Comparison of ENCODE assay signal across 8 cellular contexts in genomic region chr10:31760674-31761081, GRCh38.
DNase-seq lines count a peak whose midpoint lies in the region; ATAC-seq and TF ChIP-seq lines count a peak whose summit lies in the region.

No MANE protein-coding gene starts in this region.

- in situ Hi-C loops in ACHN (cut with HindIII; ENCODE audit: low pct_ligation_motif_present, low pct_unique_long_range_greater_than_20kb, low sequenced_read_pairs) (no loop called here), mammary epithelial cell (cut with MboI; ENCODE audit: low sequenced_read_pairs in 2 of 2) (no loop called here)

- CTCF ChIA-PET in mammary epithelial cell (lab: Charles Lee; ENCODE audit: low non-redundant PET): no interaction called here

- H2AFZ ChIP-seq in mammary epithelial cell (ENCODE audit: low read depth, low read length): peak overlapping the region; percentile 91

- peak overlapping the region; percentile 22 for H3K9ac ChIP-seq in mammary epithelial cell (ENCODE audit: insufficient read depth, low read length)

- no peaks in the 10 kb centered on the region for H3K79me2 ChIP-seq in mammary epithelial cell (ENCODE audit: insufficient read depth, low read length)

- 57% methylated on average over 8 of the region's 8 CpGs for WGBS in mammary epithelial cell (ENCODE audit: low coverage, missing lambda C conversion rate)

- peak overlapping the region; percentile 38 for H3K27ac ChIP-seq in mammary epithelial cell (ENCODE audit: insufficient read depth, low read depth, low read length)

- DNase-seq in ACHN (peak; percentile 62), LNCaP clone FGC (ENCODE audit: low read depth) (no peak), mammary epithelial cell (no peak), myocyte (ENCODE audit: low read depth) (peak; percentile 81), NCI-H2029 (lab: John Stamatoyannopoulos, UW) (no peak)

- no peaks in the 10 kb centered on the region for H4K20me1 ChIP-seq in mammary epithelial cell (ENCODE audit: insufficient read depth, low read length)

- dilution Hi-C loops in mammary epithelial cell (cut with HindIII; ENCODE audit: low sequenced_read_pairs): no loop called here

- no peaks in the 10 kb centered on the region for H3K27me3 ChIP-seq in mammary epithelial cell (ENCODE audit: insufficient read depth, low read length)

- TF ChIP-seq CTCF in LNCaP clone FGC (IDR thresholded peaks at IDR 0.05; ENCODE audit: control insufficient read depth, extremely low read depth, insufficient read depth): no peak
- TF ChIP-seq CTCF in mammary epithelial cell (conservative IDR thresholded peaks at IDR 0.05 in 1 of 2, IDR thresholded peaks at IDR 0.05 in 1 of 2; ENCODE audit: extremely low read depth in 1 of 2, insufficient read depth in 1 of 2, low read depth in 1 of 2, low read length in 2 of 2): no peak

- BruUV-seq in mammary epithelial cell (replicated peaks; lab: Mats Ljungman, UMichigan): no TSS peak

- no peaks in the 10 kb centered on the region for H3K9me3 ChIP-seq in mammary epithelial cell (replicated peaks; ENCODE audit: insufficient read depth, low read length)

- intact Hi-C loops in mammary epithelial cell (cut with micrococcal nuclease): loop anchor here (1.0 to 5.0 kb wide), 2 partner anchors 8 to 158 kb away; no protein-coding TSS in a partner anchor

- peak overlapping the region; percentile 56 for H3K4me2 ChIP-seq in mammary epithelial cell (ENCODE audit: insufficient read depth, low read depth, low read length)

- ATAC-seq in GM18867 (IDR thresholded peaks at IDR 0.05; ENCODE audit: unreplicated experiment) (no peak), GM21367 (IDR thresholded peaks at IDR 0.05; ENCODE audit: unreplicated experiment) (no peak), GM21423 (IDR thresholded peaks at IDR 0.05; ENCODE audit: unreplicated experiment) (no peak)

- H3K36me3 ChIP-seq in mammary epithelial cell (ENCODE audit: insufficient read depth, low read length): no peaks in the 10 kb centered on the region

- H3K4me3 ChIP-seq in LNCaP clone FGC (ENCODE audit: low read depth, low read length): peak overlapping the region; percentile 28
- peak overlapping the region in 2 of 3 experiments; percentile 2 to 7 for H3K4me3 ChIP-seq in mammary epithelial cell (replicated peaks in 1 of 3; ENCODE audit: insufficient read depth in 1 of 3, low read depth in 2 of 3, low read length in 3 of 3)

- H3K4me1 ChIP-seq in mammary epithelial cell (ENCODE audit: insufficient read depth, low read length): peaks cover 17% of the 10 kb centered on the region

Comparison
In these comparisons a context has a peak if more than half of its experiments do, and no peak if none do; other contexts are left out.
1. DNase-seq: peak in ACHN (single experiment) and myocyte (single experiment); none in LNCaP clone FGC (single experiment), mammary epithelial cell (single experiment) and NCI-H2029 (single experiment).